Comparison of ENCODE assay signal across 13 cellular contexts in the genomic region with DNA sequence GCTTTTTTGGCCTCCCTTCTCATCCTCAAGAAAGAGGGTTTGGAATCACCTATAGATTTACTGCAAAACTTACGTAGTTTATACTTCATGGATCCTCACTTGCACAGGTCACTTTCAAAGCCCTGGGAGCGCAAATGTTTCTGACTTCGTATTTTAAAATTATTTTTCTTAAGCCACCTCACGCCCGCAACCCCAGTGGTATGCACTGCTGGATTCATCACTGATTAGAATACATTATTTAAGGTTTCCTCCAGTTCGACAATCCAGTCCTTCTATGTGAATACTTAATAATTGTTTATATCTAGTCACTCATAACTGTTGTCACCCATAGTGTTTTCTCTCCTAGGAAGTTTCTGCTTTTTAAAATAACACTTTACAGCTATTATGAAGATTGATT.
A peak's percentile ranks its signal among the peaks of the same experiment; 100 is the strongest.
DNase-seq lines count a peak whose midpoint lies in the region; ATAC-seq and TF ChIP-seq lines count a peak whose summit lies in the region.
"Had no signal": no experiment of that assay in that cellular context is flagged by ENCODE, and none has a peak within 500 bp of the region (broad histone marks: within the 10 kb centered on the region; RNA-seq: fewer than 3 reads in every experiment).

No MANE protein-coding gene starts in this region.

- H3K27ac Mint-ChIP-seq in activated T-helper 2 cell treated with anti-CD3 and anti-CD28 coated beads, Interferon-gamma antibody, Interleukin-2, Interleukin-4, amounts not matched to agents 10 μg/mL and 5 μg/mL and 100 μg/mL, durations not matched to agents 14 hours and 24 hours and 36 hours, result no peak overlapping the region
- H3K27ac Mint-ChIP-seq: activated naive CD4-positive, alpha-beta T cell treated with anti-CD3 and anti-CD28 coated beads, Interleukin-2, amount 10 ng/mL, durations not matched to agents 7 days and 5 days had no signal

- DNase-seq in ascending aorta (ENCODE audit: low spot score in 2 of 2) (no peak), spleen (no peak), putamen (ENCODE audit: low spot score) (no peak), COR-L47 (lab: John Stamatoyannopoulos, UW) (no peak)
- DNase-seq in activated T-helper 2 cell treated with anti-CD3 and anti-CD28 coated beads, Interferon-gamma antibody, Interleukin-2, Interleukin-4, amounts not matched to agents 10 μg/mL and 5 μg/mL and 100 μg/mL, durations not matched to agents 14 hours and 24 hours and 36 hours (ENCODE audit: low spot score), result no peak
- DNase-seq: activated CD4-positive, CD25-positive, alpha-beta regulatory T cell treated with anti-CD3 and anti-CD28 coated beads, Interleukin-2, amount 50 U/mL, for 72 hours; activated naive CD4-positive, alpha-beta T cell treated with anti-CD3 and anti-CD28 coated beads, Interleukin-2, amount 10 ng/mL, durations not matched to agents 7 days and 5 days; Calu3; NCI-H1930 had no signal

- no peak for TF ChIP-seq CTCF in ascending aorta (IDR thresholded peaks at IDR 0.05)
- no peak for TF ChIP-seq CTCF in spleen (IDR thresholded peaks at IDR 0.05 in 8 of 11, conservative IDR thresholded peaks at IDR 0.05 in 3 of 11)

- 70 to 88% (median 80%) methylated on average over 6 of the region's 6 CpGs for WGBS in spleen, 5 donors

- TF ChIP-seq POLR2A in spleen (IDR thresholded peaks at IDR 0.05), result no peak

- H3K4me1 Mint-ChIP-seq in activated T-helper 2 cell treated with anti-CD3 and anti-CD28 coated beads, Interferon-gamma antibody, Interleukin-2, Interleukin-4, amounts not matched to agents 10 μg/mL and 5 μg/mL and 100 μg/mL, durations not matched to agents 14 hours and 24 hours and 36 hours (ENCODE audit: low read depth), result no peaks in the 10 kb centered on the region
- H3K4me1 Mint-ChIP-seq: activated naive CD4-positive, alpha-beta T cell treated with anti-CD3 and anti-CD28 coated beads, Interleukin-2, amount 10 ng/mL, durations not matched to agents 7 days and 5 days had no signal

- no peaks in the 10 kb centered on the region for H3K4me1 ChIP-seq in ascending aorta
- H3K4me1 ChIP-seq in spleen, result no peaks in the 10 kb centered on the region

- H3K4me3 ChIP-seq in ascending aorta (peak overlapping the region; percentile 47 to 77), iPS-18c (ENCODE audit: insufficient read depth, low read depth, low read length) (peak overlapping the region; percentile 46), spleen (peak overlapping the region in 5 of 8 donors; percentile 2 to 56 (median 15))

- H3K36me3 Mint-ChIP-seq in activated T-helper 2 cell treated with anti-CD3 and anti-CD28 coated beads, Interferon-gamma antibody, Interleukin-2, Interleukin-4, amounts not matched to agents 10 μg/mL and 5 μg/mL and 100 μg/mL, durations not matched to agents 14 hours and 24 hours and 36 hours (ENCODE audit: low read depth), result no peaks in the 10 kb centered on the region
- H3K36me3 Mint-ChIP-seq: activated naive CD4-positive, alpha-beta T cell treated with anti-CD3 and anti-CD28 coated beads, Interleukin-2, amount 10 ng/mL, durations not matched to agents 7 days and 5 days had no signal

- H3K27me3 Mint-ChIP-seq in activated T-helper 2 cell treated with anti-CD3 and anti-CD28 coated beads, Interferon-gamma antibody, Interleukin-2, Interleukin-4, amounts not matched to agents 10 μg/mL and 5 μg/mL and 100 μg/mL, durations not matched to agents 14 hours and 24 hours and 36 hours (ENCODE audit: low read depth), result no peaks in the 10 kb centered on the region
- H3K27me3 Mint-ChIP-seq: activated naive CD4-positive, alpha-beta T cell treated with anti-CD3 and anti-CD28 coated beads, Interleukin-2, amount 10 ng/mL, durations not matched to agents 7 days and 5 days had no signal

- peaks cover 22% of the 10 kb centered on the region for H3K9me3 Mint-ChIP-seq in activated T-helper 2 cell treated with anti-CD3 and anti-CD28 coated beads, Interferon-gamma antibody, Interleukin-2, Interleukin-4, amounts not matched to agents 10 μg/mL and 5 μg/mL and 100 μg/mL, durations not matched to agents 14 hours and 24 hours and 36 hours

- intact Hi-C loops in ascending aorta (cut with DNase I) (no loop called here), spleen (cut with DNase I; ENCODE audit: low total_unique reads) (no loop called here)
- intact Hi-C loops in activated T-helper 2 cell treated with anti-CD3 and anti-CD28 coated beads, Interferon-gamma antibody, Interleukin-2, Interleukin-4, amounts not matched to agents 10 μg/mL and 5 μg/mL and 100 μg/mL, durations not matched to agents 14 hours and 24 hours and 36 hours (cut with micrococcal nuclease), result no loop called here

- H3K27ac ChIP-seq in ascending aorta (peak overlapping the region; percentile 51 to 73), spleen (no peak overlapping the region)

- H3K27me3 ChIP-seq in ascending aorta (no peaks in the 10 kb centered on the region), spleen (replicated peaks in 1 of 7) (peaks cover 0 to 6% (median 0%) of the 10 kb centered on the region in 7 donors)

- no peak overlapping the region for H3K4me3 Mint-ChIP-seq in activated T-helper 2 cell treated with anti-CD3 and anti-CD28 coated beads, Interferon-gamma antibody, Interleukin-2, Interleukin-4, amounts not matched to agents 10 μg/mL and 5 μg/mL and 100 μg/mL, durations not matched to agents 14 hours and 24 hours and 36 hours (ENCODE audit: low read depth)
- H3K4me3 Mint-ChIP-seq: activated naive CD4-positive, alpha-beta T cell treated with anti-CD3 and anti-CD28 coated beads, Interleukin-2, amount 10 ng/mL, durations not matched to agents 7 days and 5 days had no signal

- H3K9me3 ChIP-seq in ascending aorta, result peaks cover 0 to 9% of the 10 kb centered on the region in 2 donors
- peaks cover 4% of the 10 kb centered on the region for H3K9me3 ChIP-seq in iPS-18c (ENCODE audit: control insufficient read depth, insufficient read depth, low read length)
- H3K9me3 ChIP-seq in spleen, result peaks cover 0 to 39% (median 23%) of the 10 kb centered on the region in 8 donors

- H3K36me3 ChIP-seq in ascending aorta, result no peaks in the 10 kb centered on the region
- no peaks in the 10 kb centered on the region for H3K36me3 ChIP-seq in spleen

- ATAC-seq in GM19463 (IDR thresholded peaks at IDR 0.05; ENCODE audit: unreplicated experiment), result peak; percentile 5
- no peak for ATAC-seq in GM21619 (IDR thresholded peaks at IDR 0.05; ENCODE audit: unreplicated experiment)
- ATAC-seq: Panc1 had no signal

Comparison
In these comparisons a context has a peak if more than half of its experiments do, and no peak if none do; other contexts are left out.
1. H3K27ac ChIP-seq: peak in ascending aorta (2 of 2); none in spleen (0 of 8).
2. Peak in every context shown above with its lines, with median percentiles within 50 percentile points of each other: H3K4me3 ChIP-seq.